Comparison of ENCODE assay signal across 18 cellular contexts in genomic region chr1:67171978-67172377, GRCh38. TPM values are rescaled to one million over a fixed set of nuclear protein-coding genes. Genes with fewer than 3 reads are reported as not detected.
DNase-seq lines count a peak whose midpoint lies in the region; ATAC-seq and TF ChIP-seq lines count a peak whose summit lies in the region.
"Had no signal": no experiment of that assay in that cellular context is flagged by ENCODE, and none has a peak within 500 bp of the region (broad histone marks: within the 10 kb centered on the region; RNA-seq: fewer than 3 reads in every experiment).

No MANE protein-coding gene starts in this region.

- no peak overlapping the region for H3K27ac ChIP-seq in brain microvascular endothelial cell
- H3K27ac ChIP-seq: stomach had no signal

- peak overlapping the region; percentile 84 to 87 for H3K4me3 Mint-ChIP-seq in activated T-cell treated with anti-CD3 and anti-CD28 coated beads, Interleukin-2, amount 50 U/mL, for 72 hours
- H3K4me3 Mint-ChIP-seq in activated naive CD8-positive, alpha-beta T cell treated with anti-CD3 and anti-CD28 coated beads, Interleukin-2, amount 10 ng/mL, durations not matched to agents 7 days and 5 days: peak overlapping the region; percentile 47
- H3K4me3 Mint-ChIP-seq in stimulated activated naive CD8-positive, alpha-beta T cell treated with anti-CD3 and anti-CD28 coated beads, Interleukin-15, Interleukin-2, amounts not matched to agents 100 ng/mL and 50 ng/mL, for 24 hours: peak overlapping the region; percentile 71

- peak; percentile 61 to 62 for ATAC-seq in activated T-cell treated with anti-CD3 and anti-CD28 coated beads, Interleukin-2, amount 50 U/mL, for 72 hours (replicated peaks in 1 of 2)
- peak; percentile 52 for ATAC-seq in HG03039 (IDR thresholded peaks at IDR 0.05; ENCODE audit: unreplicated experiment)
- ATAC-seq in activated naive CD8-positive, alpha-beta T cell treated with anti-CD3 and anti-CD28 coated beads, Interleukin-2, amount 10 ng/mL, durations not matched to agents 7 days and 5 days (ENCODE audit: low read depth): peak; percentile 21
- ATAC-seq in GM18505 (IDR thresholded peaks at IDR 0.05; ENCODE audit: unreplicated experiment): no peak
- ATAC-seq in HG02571 (IDR thresholded peaks at IDR 0.05; ENCODE audit: unreplicated experiment): no peak

- H3K4me3 ChIP-seq in brain microvascular endothelial cell (ENCODE audit: low read depth, low read length): no peak overlapping the region
- H3K4me3 ChIP-seq: stomach had no signal

- no peaks in the 10 kb centered on the region for H3K27me3 ChIP-seq in brain microvascular endothelial cell (replicated peaks)
- H3K27me3 ChIP-seq: stomach had no signal

- H3K36me3 ChIP-seq in brain microvascular endothelial cell (replicated peaks): no peaks in the 10 kb centered on the region
- H3K36me3 ChIP-seq: stomach had no signal

- POLR2A ChIA-PET in activated naive CD8-positive, alpha-beta T cell treated with anti-CD3 and anti-CD28 coated beads, Interleukin-2, amount 10 ng/mL, durations not matched to agents 7 days and 5 days (lab: Charles Lee): interaction anchor here (0.8 to 1.9 kb wide), 6 partner anchors 9 to 118 kb away, joined by 4 to 6 read pairs (median 4); partner anchors contain the start of gene SLC35D1

- peaks cover 5 to 8% of the 10 kb centered on the region in 2 donors for H3K9me3 Mint-ChIP-seq in activated T-cell treated with anti-CD3 and anti-CD28 coated beads, Interleukin-2, amount 50 U/mL, for 72 hours
- H3K9me3 Mint-ChIP-seq in activated naive CD8-positive, alpha-beta T cell treated with anti-CD3 and anti-CD28 coated beads, Interleukin-2, amount 10 ng/mL, durations not matched to agents 7 days and 5 days: no peaks in the 10 kb centered on the region
- peaks cover 4% of the 10 kb centered on the region for H3K9me3 Mint-ChIP-seq in stimulated activated naive CD8-positive, alpha-beta T cell treated with anti-CD3 and anti-CD28 coated beads, Interleukin-15, Interleukin-2, amounts not matched to agents 100 ng/mL and 50 ng/mL, for 24 hours

- peaks cover 76% of the 10 kb centered on the region for H3K4me1 Mint-ChIP-seq in activated T-cell treated with anti-CD3 and anti-CD28 coated beads, Interleukin-2, amount 50 U/mL, for 72 hours (ENCODE audit: low read depth)
- H3K4me1 Mint-ChIP-seq in activated naive CD8-positive, alpha-beta T cell treated with anti-CD3 and anti-CD28 coated beads, Interleukin-2, amount 10 ng/mL, durations not matched to agents 7 days and 5 days: peaks cover 30% of the 10 kb centered on the region
- H3K4me1 Mint-ChIP-seq in stimulated activated naive CD8-positive, alpha-beta T cell treated with anti-CD3 and anti-CD28 coated beads, Interleukin-15, Interleukin-2, amounts not matched to agents 100 ng/mL and 50 ng/mL, for 24 hours (ENCODE audit: low read depth): peaks cover 84% of the 10 kb centered on the region

- TF ChIP-seq POLR2A in GM18505 (IDR thresholded peaks at IDR 0.05; ENCODE audit: borderline replicate concordance, extremely low read depth, insufficient read depth, insufficient read length): no peak

- no peak for DNase-seq in activated T-cell treated with anti-CD3 and anti-CD28 coated beads, Interleukin-2, amount 50 U/mL, for 72 hours
- DNase-seq in activated T-cell treated with anti-CD3 and anti-CD28 coated beads, Interleukin-2, amount 50 U/mL, for 48 hours: no peak
- DNase-seq in activated naive CD8-positive, alpha-beta T cell treated with anti-CD3 and anti-CD28 coated beads, Interleukin-2, amount 10 ng/mL, durations not matched to agents 7 days and 5 days: no peak
- DNase-seq in brain microvascular endothelial cell: no peak
- DNase-seq: activated CD4-positive, alpha-beta T cell treated with anti-CD3 and anti-CD28 coated beads for 48 hours; mesendoderm; NCI-H748 treated with DMSO at 0.1 percent for 48 hours; nucleus accumbens; stomach had no signal

- H3K27me3 Mint-ChIP-seq in activated T-cell treated with anti-CD3 and anti-CD28 coated beads, Interleukin-2, amount 50 U/mL, for 72 hours (ENCODE audit: low read depth): no peaks in the 10 kb centered on the region
- peaks cover 20% of the 10 kb centered on the region for H3K27me3 Mint-ChIP-seq in activated naive CD8-positive, alpha-beta T cell treated with anti-CD3 and anti-CD28 coated beads, Interleukin-2, amount 10 ng/mL, durations not matched to agents 7 days and 5 days
- H3K27me3 Mint-ChIP-seq in stimulated activated naive CD8-positive, alpha-beta T cell treated with anti-CD3 and anti-CD28 coated beads, Interleukin-15, Interleukin-2, amounts not matched to agents 100 ng/mL and 50 ng/mL, for 24 hours: no peaks in the 10 kb centered on the region

- peaks cover 8 to 11% of the 10 kb centered on the region in 2 donors for H3K36me3 Mint-ChIP-seq in activated T-cell treated with anti-CD3 and anti-CD28 coated beads, Interleukin-2, amount 50 U/mL, for 72 hours (ENCODE audit: insufficient read depth in 2 of 2)
- H3K36me3 Mint-ChIP-seq in activated naive CD8-positive, alpha-beta T cell treated with anti-CD3 and anti-CD28 coated beads, Interleukin-2, amount 10 ng/mL, durations not matched to agents 7 days and 5 days: peaks cover 8% of the 10 kb centered on the region
- H3K36me3 Mint-ChIP-seq in stimulated activated naive CD8-positive, alpha-beta T cell treated with anti-CD3 and anti-CD28 coated beads, Interleukin-15, Interleukin-2, amounts not matched to agents 100 ng/mL and 50 ng/mL, for 24 hours (ENCODE audit: low read depth): peaks cover 9% of the 10 kb centered on the region

- H3K27ac Mint-ChIP-seq in activated T-cell treated with anti-CD3 and anti-CD28 coated beads, Interleukin-2, amount 50 U/mL, for 72 hours: peak overlapping the region; percentile 99
- H3K27ac Mint-ChIP-seq in activated naive CD8-positive, alpha-beta T cell treated with anti-CD3 and anti-CD28 coated beads, Interleukin-2, amount 10 ng/mL, durations not matched to agents 7 days and 5 days: peak overlapping the region; percentile 82
- H3K27ac Mint-ChIP-seq in stimulated activated naive CD8-positive, alpha-beta T cell treated with anti-CD3 and anti-CD28 coated beads, Interleukin-15, Interleukin-2, amounts not matched to agents 100 ng/mL and 50 ng/mL, for 24 hours: peak overlapping the region; percentile 95

- in situ Hi-C loops in brain microvascular endothelial cell (cut with HindIII; ENCODE audit: low pct_ligation_motif_present, low sequenced_read_pairs): no loop called here

- TF ChIP-seq CTCF in brain microvascular endothelial cell (IDR thresholded peaks at IDR 0.05; ENCODE audit: low read depth, low read length, missing control alignments): no peak

RNA-seq across cellular contexts. Expression of gene IL23R, which starts 5.7 kb away (rescaled TPM):
- 1 to 10 TPM; 3.0 to 8.0 TPM for total RNA-seq in activated T-cell treated with anti-CD3 and anti-CD28 coated beads, Interleukin-2, amount 50 U/mL, for 72 hours
- total RNA-seq in activated naive CD8-positive, alpha-beta T cell treated with anti-CD3 and anti-CD28 coated beads, Interleukin-2, amount 10 ng/mL, durations not matched to agents 7 days and 5 days: under 1 TPM in 1 of 2 experiments, not detected in 1; 0.19 TPM
- total RNA-seq: chondrocyte, endothelial cell of umbilical vein, MCF 10A, skeletal muscle tissue had no signal

RNA-seq across cellular contexts. Expression of gene C1orf141, which starts 37.2 kb away (rescaled TPM):
- total RNA-seq in activated T-cell treated with anti-CD3 and anti-CD28 coated beads, Interleukin-2, amount 50 U/mL, for 72 hours: under 1 TPM; 0.17 to 0.25 TPM
- total RNA-seq in activated naive CD8-positive, alpha-beta T cell treated with anti-CD3 and anti-CD28 coated beads, Interleukin-2, amount 10 ng/mL, durations not matched to agents 7 days and 5 days: not detected
- total RNA-seq: chondrocyte; endothelial cell of umbilical vein; MCF 10A; skeletal muscle tissue; stomach; T-helper 2 cell treated with Interferon-gamma antibody and Interleukin-4, amounts not matched to agents 100 ng/mL and 5 ng/mL, for 36 hours had no signal

Comparison
In these comparisons a context has a peak if more than half of its experiments do, and no peak if none do; other contexts are left out.
1. ATAC-seq: peak in activated T-cell treated with anti-CD3 and anti-CD28 coated beads, Interleukin-2, amount 50 U/mL, for 72 hours (2 of 2), HG03039 (single experiment) and activated naive CD8-positive, alpha-beta T cell treated with anti-CD3 and anti-CD28 coated beads, Interleukin-2, amount 10 ng/mL, durations not matched to agents 7 days and 5 days (single experiment); none in GM18505 (single experiment) and HG02571 (single experiment).
2. Peak in every context shown above with its lines, with median percentiles within 50 percentile points of each other: H3K27ac Mint-ChIP-seq and H3K4me3 Mint-ChIP-seq.